8 cellular contexts compared by ENCODE assay signal in the genomic region with DNA sequence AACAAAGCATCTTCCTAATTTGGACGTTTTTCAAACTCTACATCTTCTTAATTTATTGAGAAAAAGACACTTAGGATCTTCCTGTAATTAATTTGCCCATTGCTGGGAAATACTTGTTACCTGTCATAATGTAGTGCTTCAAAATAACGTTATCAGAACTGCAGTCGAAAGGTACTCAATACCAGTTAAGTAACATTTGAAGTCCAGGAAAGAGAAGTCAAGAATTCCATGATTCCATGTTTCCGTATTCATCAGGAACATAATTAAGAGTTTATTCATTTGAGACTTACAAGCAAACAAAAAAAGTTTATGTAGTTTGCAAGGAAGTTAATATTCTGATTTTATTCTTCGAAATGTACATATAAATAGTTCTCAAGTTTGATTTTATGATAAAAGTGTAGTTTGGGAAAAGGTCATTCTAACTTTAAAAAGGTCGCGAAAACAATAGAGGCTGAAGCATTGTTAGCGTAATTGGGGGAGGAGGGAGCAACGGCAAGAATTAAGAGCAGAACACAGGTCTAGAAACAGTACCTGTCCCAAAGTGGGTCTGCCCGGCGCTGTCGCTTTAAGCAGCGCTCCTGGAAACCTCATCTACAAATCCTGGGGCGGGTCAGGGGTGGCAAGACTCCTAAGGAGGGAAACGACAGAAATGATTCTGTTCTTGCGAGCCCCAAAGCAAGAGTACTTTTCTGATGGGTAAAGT. TPM values are rescaled to one million over a fixed set of nuclear protein-coding genes. Genes with fewer than 3 reads are reported as not detected.
A peak's percentile ranks its signal among the peaks of the same experiment; 100 is the strongest.
DNase-seq lines count a peak whose midpoint lies in the region; ATAC-seq and TF ChIP-seq lines count a peak whose summit lies in the region.

No MANE protein-coding gene starts in this region.

- H3K9ac ChIP-seq in HUES48 (ENCODE audit: low read depth, low read length), result no peak overlapping the region

- intact Hi-C loops in ascending aorta (cut with DNase I), result loop anchor here (5.0 to 10.0 kb wide), 2 partner anchors 123 to 320 kb away; a partner anchor contains a TSS

- no peak overlapping the region for H3K27ac Mint-ChIP-seq in CD4-positive, CD25-positive, alpha-beta regulatory T cell
- H3K27ac Mint-ChIP-seq in chondrocyte (ENCODE audit: unreplicated experiment), result no peak overlapping the region
- H3K27ac Mint-ChIP-seq in naive thymus-derived CD8-positive, alpha-beta T cell, result peak overlapping the region in 6 of 10 donors; percentile 8 to 83 (median 46)

- no peaks in the 10 kb centered on the region for H3K36me3 Mint-ChIP-seq in CD4-positive, CD25-positive, alpha-beta regulatory T cell
- H3K36me3 Mint-ChIP-seq in chondrocyte (ENCODE audit: low read depth), result no peaks in the 10 kb centered on the region
- no peaks in the 10 kb centered on the region for H3K36me3 Mint-ChIP-seq in naive thymus-derived CD8-positive, alpha-beta T cell

- peaks cover 4 to 33% (median 17%) of the 10 kb centered on the region in 4 donors for H3K4me1 Mint-ChIP-seq in CD4-positive, CD25-positive, alpha-beta regulatory T cell
- H3K4me1 Mint-ChIP-seq in chondrocyte (ENCODE audit: low read depth), result peaks cover 20% of the 10 kb centered on the region
- H3K4me1 Mint-ChIP-seq in naive thymus-derived CD8-positive, alpha-beta T cell, result peaks cover 7 to 34% (median 28%) of the 10 kb centered on the region in 4 donors

- H3K9me3 Mint-ChIP-seq in CD4-positive, CD25-positive, alpha-beta regulatory T cell, result no peaks in the 10 kb centered on the region
- no peaks in the 10 kb centered on the region for H3K9me3 Mint-ChIP-seq in chondrocyte (ENCODE audit: low read depth)
- no peaks in the 10 kb centered on the region for H3K9me3 Mint-ChIP-seq in naive thymus-derived CD8-positive, alpha-beta T cell

- H3K4me3 ChIP-seq in CD4-positive, CD25-positive, alpha-beta regulatory T cell (ENCODE audit: low read depth, low read length), result peak overlapping the region; percentile 23
- peak overlapping the region; percentile 78 for H3K4me3 ChIP-seq in HUES48 (ENCODE audit: low read depth, low read length)
- peak overlapping the region in 1 of 2 donors; percentile 91 for H3K4me3 ChIP-seq in ascending aorta

- peaks cover 24% of the 10 kb centered on the region for H3K4me1 ChIP-seq in CD4-positive, CD25-positive, alpha-beta regulatory T cell (ENCODE audit: control insufficient read depth, insufficient read depth, low read length, poor library complexity, severe bottlenecking)
- peaks cover 27% of the 10 kb centered on the region for H3K4me1 ChIP-seq in HUES48 (ENCODE audit: control insufficient read depth, insufficient read depth, low read length)
- peaks cover 3 to 6% of the 10 kb centered on the region in 2 donors for H3K4me1 ChIP-seq in ascending aorta

- H3K9me3 ChIP-seq in CD4-positive, CD25-positive, alpha-beta regulatory T cell (ENCODE audit: control insufficient read depth in 2 of 2, low read length in 2 of 2), result no peaks in the 10 kb centered on the region
- H3K9me3 ChIP-seq in HUES48 (ENCODE audit: control insufficient read depth, insufficient read depth, low read length) (no peaks in the 10 kb centered on the region), ascending aorta (no peaks in the 10 kb centered on the region)

- no peak for TF ChIP-seq CTCF in chondrocyte (IDR thresholded peaks at IDR 0.05)
- TF ChIP-seq CTCF in ascending aorta (IDR thresholded peaks at IDR 0.05), result no peak

- POLR2A ChIA-PET in naive thymus-derived CD8-positive, alpha-beta T cell (lab: Charles Lee), result interaction anchor here (1.6 to 1.8 kb wide), 2 partner anchors 8 to 16 kb away, joined by 7 to 8 read pairs; no protein-coding TSS in a partner anchor

- H3K27me3 ChIP-seq in CD4-positive, CD25-positive, alpha-beta regulatory T cell (ENCODE audit: control insufficient read depth, insufficient read depth, low read length), result peaks cover 14% of the 10 kb centered on the region
- H3K27me3 ChIP-seq in HUES48 (ENCODE audit: control insufficient read depth, insufficient read depth, low read length) (peaks cover 27% of the 10 kb centered on the region), ascending aorta (no peaks in the 10 kb centered on the region)

- DNase-seq in CD4-positive, CD25-positive, alpha-beta regulatory T cell, result no peak
- DNase-seq in chondrocyte (ENCODE audit: low spot score) (no peak), midbrain (lab: John Stamatoyannopoulos, UW) (no peak), ascending aorta (ENCODE audit: low spot score in 2 of 2) (no peak), NCI-H524 (lab: John Stamatoyannopoulos, UW) (no peak), NCI-H510A treated with DMSO at 0.1 percent for 48 hours (lab: John Stamatoyannopoulos, UW) (no peak)
- DNase-seq in naive thymus-derived CD8-positive, alpha-beta T cell, result no peak

- no peaks in the 10 kb centered on the region for H3K36me3 ChIP-seq in CD4-positive, CD25-positive, alpha-beta regulatory T cell (ENCODE audit: control insufficient read depth, insufficient read depth, low read length)
- H3K36me3 ChIP-seq in HUES48 (ENCODE audit: control insufficient read depth, insufficient read depth, low read length) (no peaks in the 10 kb centered on the region), ascending aorta (no peaks in the 10 kb centered on the region)

- ATAC-seq in CD4-positive, CD25-positive, alpha-beta regulatory T cell (ENCODE audit: low read depth in 2 of 2), result no peak
- ATAC-seq in naive thymus-derived CD8-positive, alpha-beta T cell, result no peak

- H3K27me3 Mint-ChIP-seq in CD4-positive, CD25-positive, alpha-beta regulatory T cell, result peaks cover 43% of the 10 kb centered on the region
- peaks cover 8% of the 10 kb centered on the region for H3K27me3 Mint-ChIP-seq in chondrocyte (ENCODE audit: low read depth)
- peaks cover 0 to 4% (median 0%) of the 10 kb centered on the region in 5 donors for H3K27me3 Mint-ChIP-seq in naive thymus-derived CD8-positive, alpha-beta T cell

- H3K27ac ChIP-seq in CD4-positive, CD25-positive, alpha-beta regulatory T cell (ENCODE audit: insufficient read depth, low read length, poor library complexity, severe bottlenecking), result no peak overlapping the region
- H3K27ac ChIP-seq in HUES48 (ENCODE audit: low read depth, low read length) (no peak overlapping the region), ascending aorta (no peak overlapping the region)

- peak overlapping the region; percentile 77 to 93 (median 88) for H3K4me3 Mint-ChIP-seq in CD4-positive, CD25-positive, alpha-beta regulatory T cell
- peak overlapping the region; percentile 75 for H3K4me3 Mint-ChIP-seq in chondrocyte (ENCODE audit: unreplicated experiment)
- H3K4me3 Mint-ChIP-seq in naive thymus-derived CD8-positive, alpha-beta T cell, result peak overlapping the region; percentile 74 to 100 (median 82)

RNA-seq across cellular contexts. Expression of a gene that starts 1.2 kb away (rescaled TPM):
- total RNA-seq in CD4-positive, CD25-positive, alpha-beta regulatory T cell, result 1.8 TPM
- polyA plus RNA-seq in CD4-positive, CD25-positive, alpha-beta regulatory T cell, result under 1 TPM; 0.06 to 0.63 (median 0.49) TPM
- total RNA-seq in chondrocyte, result 2.9 to 3.7 TPM (median 3.3 TPM) in 3 replicates
- total RNA-seq in naive thymus-derived CD8-positive, alpha-beta T cell, result 1 to 10 TPM; 2.6 to 3.2 TPM
- polyA plus RNA-seq in naive thymus-derived CD8-positive, alpha-beta T cell, result 1 to 10 TPM in 2 of 3 donors, under 1 TPM in 1; 0.64 to 1.8 (median 1.3) TPM
- 3.4 TPM for total RNA-seq in ascending aorta

Comparison
In these comparisons a context has a peak if more than half of its experiments do, and no peak if none do; other contexts are left out.
1. H3K27ac Mint-ChIP-seq: peak in naive thymus-derived CD8-positive, alpha-beta T cell (6 of 10); none in CD4-positive, CD25-positive, alpha-beta regulatory T cell (0 of 3) and chondrocyte (single experiment).
2. Peak in every context shown above with its lines, with median percentiles within 50 percentile points of each other: H3K4me3 Mint-ChIP-seq.